18 cellular contexts compared by ENCODE assay signal in the genomic region with DNA sequence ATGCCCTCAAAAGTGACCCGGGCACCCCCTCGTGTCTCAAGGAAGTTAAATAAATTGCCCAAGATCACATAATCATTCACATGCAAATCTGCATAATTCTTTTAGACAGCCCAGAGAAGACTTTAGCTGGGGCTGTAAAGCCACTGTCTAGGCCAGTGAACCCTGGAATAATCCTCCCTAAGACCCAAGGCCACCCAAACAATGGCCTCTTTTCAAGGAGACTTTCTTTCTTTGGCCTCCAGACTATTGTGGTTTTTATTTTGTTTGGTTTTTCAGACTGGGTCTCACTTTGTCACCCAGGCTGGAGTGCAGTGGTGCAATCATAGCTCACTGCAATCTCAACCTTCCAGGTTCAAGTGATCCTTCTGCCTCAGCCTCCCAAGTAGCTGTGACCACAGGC. TPM values are rescaled to one million over a fixed set of nuclear protein-coding genes. Genes with fewer than 3 reads are reported as not detected.
"Had no signal": no experiment of that assay in that cellular context is flagged by ENCODE, and none has a peak within 500 bp of the region (broad histone marks: within the 10 kb centered on the region; RNA-seq: fewer than 3 reads in every experiment).

No MANE protein-coding gene starts in this region.

- DNase-seq: Kasumi-1, MM.1S, NCI-H1092 treated with DMSO at 0.1 percent for 48 hours, NCI-H1436, NCI-H187 treated with DMSO at 0.1 percent for 48 hours, NCI-H2029 treated with DMSO at 0.1 percent for 48 hours, NCI-H2171 treated with DMSO at 0.1 percent for 48 hours, NCI-H345, NCI-H446 treated with DMSO at 0.1 percent for 48 hours, NCI-H510A treated with DMSO at 0.1 percent for 48 hours, NCI-H526, Right ventricle myocardium superior, SIG-M5 had no signal

- FAIRE-seq: K562, RCC 7860 had no signal

- H3K4me3 ChIP-seq: K562, SJSA1, SK-N-MC had no signal

- ATAC-seq: K562 had no signal

RNA-seq across cellular contexts. Expression of gene SVOP, which starts 10.6 kb away (rescaled TPM):
- total RNA-seq: M059J, SJSA1 had no signal
